ENCODE assay signal across 17 cellular contexts in genomic region chr11:61183645-61184044, GRCh38. TPM values are rescaled to one million over a fixed set of nuclear protein-coding genes. Genes with fewer than 3 reads are reported as not detected.
DNase-seq lines count a peak whose midpoint lies in the region; ATAC-seq, FAIRE-seq and TF ChIP-seq lines count a peak whose summit lies in the region.
"Had no signal": no experiment of that assay in that cellular context is flagged by ENCODE, and none has a peak within 500 bp of the region (broad histone marks: within the 10 kb centered on the region; RNA-seq: fewer than 3 reads in every experiment).

No MANE protein-coding gene starts in this region.

- BruUV-seq in HepG2 (replicated peaks; lab: Mats Ljungman, UMichigan), result no TSS peak

- H3K4me3 Mint-ChIP-seq in endodermal cell (no peak overlapping the region), neural crest cell (no peak overlapping the region), H9 (no peak overlapping the region)

- in situ Hi-C loops in HepG2 (cut with HindIII; ENCODE audit: extremely low pct_ligation_motif_present, low pct_unique_long_range_greater_than_20kb), result no loop called here

- H4K20me1 ChIP-seq in HepG2 (ENCODE audit: insufficient read depth, low read length), result no peaks in the 10 kb centered on the region
- H4K20me1 ChIP-seq in H9 (ENCODE audit: control insufficient read depth, insufficient read depth, insufficient read length), result no peaks in the 10 kb centered on the region

- no peak overlapping the region for H4K5ac ChIP-seq in H9 (ENCODE audit: insufficient read length, low read depth, low read length)

- H2BK15ac ChIP-seq in H9 (ENCODE audit: low read depth, low read length), result no peak overlapping the region

- H3K18ac ChIP-seq in H9 (ENCODE audit: insufficient read length, low read depth, low read length), result no peak overlapping the region

- H3K23ac ChIP-seq in H9 (ENCODE audit: insufficient read length, low read depth, low read length), result no peak overlapping the region

- H3K4me1 ChIP-seq in HepG2 (ENCODE audit: insufficient read depth, low read length), result no peaks in the 10 kb centered on the region
- no peaks in the 10 kb centered on the region for H3K4me1 ChIP-seq in right lobe of liver
- H3K4me1 ChIP-seq in endodermal cell (ENCODE audit: control insufficient read depth, insufficient read depth, low read length), result no peaks in the 10 kb centered on the region
- no peaks in the 10 kb centered on the region for H3K4me1 ChIP-seq in H9 (ENCODE audit: insufficient read depth, low read length)

- H3K4ac ChIP-seq in H9 (ENCODE audit: low read depth, low read length), result no peak overlapping the region

- H2BK120ac ChIP-seq in H9 (ENCODE audit: low read depth, low read length, poor library complexity, severe bottlenecking), result no peak overlapping the region

- no peak overlapping the region for H2BK12ac ChIP-seq in H9 (ENCODE audit: insufficient read length, low read depth, low read length)

- H3K4me3 ChIP-seq in HepG2 (replicated peaks in 1 of 3; ENCODE audit: insufficient read depth in 1 of 3, low read depth in 2 of 3, low read length in 3 of 3) (no peak overlapping the region), right lobe of liver (no peak overlapping the region), endodermal cell (ENCODE audit: low read length) (no peak overlapping the region)
- H3K4me3 ChIP-seq: PC-9 had no signal

- H3K9me3 ChIP-seq in HepG2 (ENCODE audit: low read length) (no peaks in the 10 kb centered on the region), right lobe of liver (no peaks in the 10 kb centered on the region), endodermal cell (ENCODE audit: control insufficient read depth, low read length) (no peaks in the 10 kb centered on the region), H9 (ENCODE audit: control insufficient read depth, low read depth, low read length) (no peaks in the 10 kb centered on the region)

- no peak overlapping the region for H3K14ac ChIP-seq in H9 (ENCODE audit: insufficient read depth, low read length)

- DNase-seq in HepG2 (ENCODE audit: low spot score), result no peak
- no peak for DNase-seq in right lobe of liver
- no peak for DNase-seq in endodermal cell
- no peak for DNase-seq in neural crest cell (ENCODE audit: low read depth, low spot score)
- DNase-seq in activated CD4-positive, alpha-beta T cell treated with anti-CD3 and anti-CD28 coated beads for 4 hours, result no peak
- no peak for DNase-seq in H9
- no peak for DNase-seq in foreskin melanocyte
- DNase-seq in NCI-H1092 (lab: John Stamatoyannopoulos, UW), result no peak
- DNase-seq: C1 segment of cervical spinal cord, DMS153, MV-4-11, NCI-H1436, NCI-H748 treated with DMSO at 0.1 percent for 48 hours, PC-9 had no signal

- no peak overlapping the region for H4K8ac ChIP-seq in H9 (replicated peaks; ENCODE audit: insufficient read length, low read depth, low read length)

- TF ChIP-seq EP300 in HepG2 (IDR thresholded peaks at IDR 0.05; ENCODE audit: low read depth in 2 of 2, low read length in 2 of 2), result no peak
- TF ChIP-seq EP300 in HepG2 (CRISPR knock-in tag; IDR thresholded peaks at IDR 0.05; ENCODE audit: borderline replicate concordance), result no peak

- H3T11ph ChIP-seq in H9 (ENCODE audit: low read length), result no peak overlapping the region

- no peak overlapping the region for H3K27ac ChIP-seq in HepG2 (ENCODE audit: extremely low read length, insufficient read depth, low read length)
- no peak overlapping the region for H3K27ac ChIP-seq in right lobe of liver
- H3K27ac ChIP-seq in endodermal cell (ENCODE audit: low read depth, low read length), result no peak overlapping the region
- H3K27ac ChIP-seq in H9 (ENCODE audit: insufficient read length, low read depth, low read length), result no peak overlapping the region
- H3K27ac ChIP-seq: 22Rv1, PC-9 had no signal

- H3K27me3 Mint-ChIP-seq in endodermal cell (ENCODE audit: insufficient read depth) (peaks cover 3% of the 10 kb centered on the region), neural crest cell (ENCODE audit: low read depth) (peaks cover 7% of the 10 kb centered on the region), H9 (ENCODE audit: low read depth) (no peaks in the 10 kb centered on the region; the same call in 1 of the 2 replicates)

- no peak overlapping the region for H3K56ac ChIP-seq in H9 (ENCODE audit: insufficient read length, low read depth, low read length)

- H3K9me3 Mint-ChIP-seq in endodermal cell (no peaks in the 10 kb centered on the region), neural crest cell (no peaks in the 10 kb centered on the region), H9 (peaks cover 0 to 2% of the 10 kb centered on the region in 2 experiments; a peak in 2 of 5 replicates)

- H3K79me1 ChIP-seq in H9 (ENCODE audit: insufficient read depth, low read depth, low read length, poor library complexity, severe bottlenecking), result no peaks in the 10 kb centered on the region

- POLR2A ChIA-PET in HepG2 (lab: Yijun Ruan, JAX), result no interaction called here

- H3K4me1 Mint-ChIP-seq in endodermal cell (peaks cover 2% of the 10 kb centered on the region), neural crest cell (peaks cover 4% of the 10 kb centered on the region), H9 (no peaks in the 10 kb centered on the region)

- H3K9ac ChIP-seq in HepG2 (ENCODE audit: insufficient read depth, low read depth, low read length), result no peak overlapping the region
- H3K9ac ChIP-seq in endodermal cell (ENCODE audit: extremely low read depth, low read length, poor library complexity, severe bottlenecking), result no peak overlapping the region
- no peak overlapping the region for H3K9ac ChIP-seq in H9 (ENCODE audit: extremely low read depth, insufficient read length, low read length)

- intact Hi-C loops in HepG2 (cut with micrococcal nuclease; ENCODE audit: unreplicated experiment), result no loop called here
- intact Hi-C loops in right lobe of liver (cut with DNase I), result loop anchor here in 1 of 2 donors (10.0 kb wide), 1 partner anchor 359 kb away; no protein-coding TSS in a partner anchor

- H3K4me2 ChIP-seq in HepG2 (ENCODE audit: low read depth, low read length), result no peak overlapping the region
- H3K4me2 ChIP-seq in H9 (ENCODE audit: insufficient read depth, insufficient read length, low read length), result no peak overlapping the region
- H3K4me2 ChIP-seq: PC-9 had no signal

- H3K79me2 ChIP-seq in HepG2 (ENCODE audit: insufficient read depth, low read length) (no peaks in the 10 kb centered on the region), H9 (ENCODE audit: insufficient read depth, low read length) (no peaks in the 10 kb centered on the region)

- no peaks in the 10 kb centered on the region for H3K36me3 Mint-ChIP-seq in endodermal cell (ENCODE audit: low read depth)
- no peaks in the 10 kb centered on the region for H3K36me3 Mint-ChIP-seq in neural crest cell (ENCODE audit: low read depth)
- H3K36me3 Mint-ChIP-seq in H9 (ENCODE audit: insufficient read depth in 1 of 3, low read depth in 3 of 3), result no peaks in the 10 kb centered on the region

- H3K27me3 ChIP-seq in HepG2 (ENCODE audit: control insufficient read depth in 1 of 2, insufficient read depth in 2 of 2, low read length in 2 of 2), result peaks cover 0 to 3% of the 10 kb centered on the region in 2 experiments; a peak in 1 of 5 replicates
- no peaks in the 10 kb centered on the region for H3K27me3 ChIP-seq in right lobe of liver
- no peaks in the 10 kb centered on the region for H3K27me3 ChIP-seq in endodermal cell (ENCODE audit: control insufficient read depth, insufficient read depth, low read length, poor library complexity, severe bottlenecking)
- no peaks in the 10 kb centered on the region for H3K27me3 ChIP-seq in H9 (ENCODE audit: insufficient read depth, low read length)

- TF ChIP-seq RAD21 in HepG2 (CRISPR knock-in tag; IDR thresholded peaks at IDR 0.05), result no peak

- H2AFZ ChIP-seq in HepG2 (ENCODE audit: low read length), result no peak overlapping the region
- no peak overlapping the region for H2AFZ ChIP-seq in H9 (ENCODE audit: low read length)
- H2AFZ ChIP-seq: PC-9 had no signal

- H3K27ac Mint-ChIP-seq in endodermal cell, result no peak overlapping the region
- H3K27ac Mint-ChIP-seq in neural crest cell (ENCODE audit: unreplicated experiment), result peak overlapping the region; percentile 15
- no peak overlapping the region; a peak in 1 of 7 replicates for H3K27ac Mint-ChIP-seq in H9

- CTCF ChIA-PET in HepG2 (lab: Yijun Ruan, JAX; ENCODE audit: low intra/inter-chr PET ratio, low total read pairs), result no interaction called here

- ATAC-seq in HepG2, result peak; percentile 42; the same call in 1 of the 3 replicates
- ATAC-seq in right lobe of liver, result no peak

- H3K23me2 ChIP-seq in H9 (ENCODE audit: insufficient read length, low read depth, low read length, poor library complexity, severe bottlenecking), result no peaks in the 10 kb centered on the region

- TF ChIP-seq CTCF in HepG2 (CRISPR knock-in tag; IDR thresholded peaks at IDR 0.05) (no peak), right lobe of liver (IDR thresholded peaks at IDR 0.05) (no peak), endodermal cell (conservative IDR thresholded peaks at IDR 0.05) (peak; percentile 55), neural crest cell (conservative IDR thresholded peaks at IDR 0.05) (peak; percentile 57), H9 (conservative IDR thresholded peaks at IDR 0.05) (no peak; the same call in 2 of the 3 replicates)

- H3K36me3 ChIP-seq in HepG2 (replicated peaks in 1 of 2; ENCODE audit: control insufficient read depth in 1 of 2, insufficient read depth in 2 of 2, low read length in 2 of 2) (no peaks in the 10 kb centered on the region), right lobe of liver (no peaks in the 10 kb centered on the region), endodermal cell (ENCODE audit: control insufficient read depth, insufficient read depth, low read length) (no peaks in the 10 kb centered on the region)

- 10% methylated on average over 4 of the region's 4 CpGs for WGBS in HepG2 (ENCODE audit: low lambda C conversion rate)
- WGBS in right lobe of liver (ENCODE audit: insufficient coverage, low coverage, low lambda C conversion rate, missing lambda C conversion rate), result 73% methylated on average over 4 of the region's 4 CpGs
- WGBS in endodermal cell (ENCODE audit: insufficient coverage in 1 of 2, insufficient read length in 1 of 2), 2 experiments, result 84 to 90% methylated on average over 3 to 4 of the region's 4 CpGs
- no CpG with 5 or more reads among the region's 4 CpGs for WGBS in H9 (ENCODE audit: extremely low coverage, insufficient read length, low lambda C conversion rate)

- no peak overlapping the region for H2AK5ac ChIP-seq in H9 (ENCODE audit: insufficient read length, low read length)

- no peak for TF ChIP-seq POLR2A in HepG2 (IDR thresholded peaks at IDR 0.05; ENCODE audit: insufficient read depth in 1 of 2, low read depth in 2 of 2, low read length in 2 of 2)
- no peak for TF ChIP-seq POLR2A in right lobe of liver (IDR thresholded peaks at IDR 0.05)

- no peak overlapping the region for H2BK20ac ChIP-seq in H9 (ENCODE audit: low read depth, low read length, poor library complexity, severe bottlenecking)

- FAIRE-seq in HepG2 (lab: Jason Lieb, UNC), result no peak

- no peak overlapping the region for H2BK5ac ChIP-seq in H9 (ENCODE audit: insufficient read length, low read length)

- H4K91ac ChIP-seq in H9 (ENCODE audit: insufficient read length, low read depth, low read length), result no peak overlapping the region

RNA-seq across cellular contexts. Expression of gene PGA3, which starts 19.7 kb away (rescaled TPM):
- total RNA-seq in HepG2 (2016; rRNA removed; fragmentation: Illumina TruSeq; extraction: Trizol) (not detected in 2 replicates), right lobe of liver (under 1 TPM in 3 of 6 experiments, not detected in 3; 0.15 to 0.55 (median 0.23) TPM), endodermal cell (not detected), neural crest cell (not detected in 2 replicates), H9 (2021) (not detected in 2 replicates)
- total RNA-seq in HepG2 (2016; cell fraction: cytosol; rRNA removed; fragmentation: Illumina TruSeq; extraction: Trizol; ENCODE audit: low read depth), result not detected in 2 replicates
- total RNA-seq in HepG2 (2016; cell fraction: insoluble cytoplasmic fraction; rRNA removed; fragmentation: Illumina TruSeq; extraction: Trizol), result not detected in 2 replicates
- total RNA-seq in HepG2 (2016; cell fraction: membrane; rRNA removed; fragmentation: Illumina TruSeq; extraction: Trizol), result not detected in 2 replicates
- total RNA-seq in HepG2 (2016; cell fraction: nucleus; rRNA removed; fragmentation: Illumina TruSeq; extraction: Trizol), result not detected in 2 replicates
- polyA plus RNA-seq in HepG2 (2011; rRNA removed), result not detected in 2 replicates
- polyA plus RNA-seq in HepG2 (2011; cell fraction: cytosol; rRNA removed), result not detected in 2 replicates
- not detected in 2 replicates for polyA plus RNA-seq in HepG2 (2011; cell fraction: nucleus; rRNA removed)
- not detected in 2 replicates for polyA plus RNA-seq in HepG2 (2012)
- polyA plus RNA-seq in HepG2 (2016; cell fraction: cytosol; fragmentation: Illumina TruSeq; extraction: Trizol; ENCODE audit: low read depth), result not detected in 2 replicates
- not detected in 2 replicates for polyA plus RNA-seq in HepG2 (2016; cell fraction: insoluble cytoplasmic fraction; fragmentation: Illumina TruSeq; extraction: Trizol; ENCODE audit: low read depth)
- not detected in 2 replicates for polyA plus RNA-seq in HepG2 (2016; cell fraction: membrane; fragmentation: Illumina TruSeq; extraction: Trizol; ENCODE audit: low read depth)
- not detected in 2 replicates for polyA plus RNA-seq in HepG2 (2016; cell fraction: nucleus; fragmentation: Illumina TruSeq; extraction: Trizol; ENCODE audit: insufficient read depth, low read depth)
- not detected in 2 replicates for polyA minus RNA-seq in HepG2 (2011; rRNA and poly(A)+ RNA removed; ENCODE audit: low replicate concordance)
- polyA minus RNA-seq in HepG2 (2011; cell fraction: cytosol; rRNA and poly(A)+ RNA removed), result not detected in 2 replicates
- not detected in 2 replicates for polyA minus RNA-seq in HepG2 (2011; cell fraction: nucleus; rRNA and poly(A)+ RNA removed)
- polyA plus RNA-seq in endodermal cell (2013, experiment 1 of 2), result 0.21 TPM
- 0.46 TPM for polyA plus RNA-seq in endodermal cell (2013, experiment 2 of 2)
- total RNA-seq: HT1080, PC-9, SK-MEL-5 had no signal

RNA-seq across cellular contexts. Expression of gene VPS37C, which starts 22.4 kb away (rescaled TPM):
- total RNA-seq in HepG2 (2016; rRNA removed; fragmentation: Illumina TruSeq; extraction: Trizol) (8.0 and 8.8 TPM in 2 replicates), right lobe of liver (1 to 10 TPM; 4.6 to 7.6 (median 6.0) TPM), endodermal cell (10 to 100 TPM; 23.9 to 26.7 TPM), neural crest cell (25.8 and 26.0 TPM in 2 replicates), H9 (2021) (17.3 and 19.0 TPM in 2 replicates)
- 5.5 and 8.1 TPM in 2 replicates for total RNA-seq in HepG2 (2016; cell fraction: cytosol; rRNA removed; fragmentation: Illumina TruSeq; extraction: Trizol; ENCODE audit: low read depth)
- total RNA-seq in HepG2 (2016; cell fraction: insoluble cytoplasmic fraction; rRNA removed; fragmentation: Illumina TruSeq; extraction: Trizol), result 6.1 and 10.4 TPM in 2 replicates
- total RNA-seq in HepG2 (2016; cell fraction: membrane; rRNA removed; fragmentation: Illumina TruSeq; extraction: Trizol), result 9.9 and 11.8 TPM in 2 replicates
- 6.8 and 8.7 TPM in 2 replicates for total RNA-seq in HepG2 (2016; cell fraction: nucleus; rRNA removed; fragmentation: Illumina TruSeq; extraction: Trizol)
- 7.5 and 8.8 TPM in 2 replicates for polyA plus RNA-seq in HepG2 (2011; rRNA removed)
- 7.1 and 8.8 TPM in 2 replicates for polyA plus RNA-seq in HepG2 (2011; cell fraction: cytosol; rRNA removed)
- 17.8 and 18.7 TPM in 2 replicates for polyA plus RNA-seq in HepG2 (2011; cell fraction: nucleus; rRNA removed)
- 9.1 and 10.1 TPM in 2 replicates for polyA plus RNA-seq in HepG2 (2012)
- polyA plus RNA-seq in HepG2 (2016; cell fraction: cytosol; fragmentation: Illumina TruSeq; extraction: Trizol; ENCODE audit: low read depth), result 3.4 and 4.2 TPM in 2 replicates
- polyA plus RNA-seq in HepG2 (2016; cell fraction: insoluble cytoplasmic fraction; fragmentation: Illumina TruSeq; extraction: Trizol; ENCODE audit: low read depth), result 8.1 and 12.2 TPM in 2 replicates
- polyA plus RNA-seq in HepG2 (2016; cell fraction: membrane; fragmentation: Illumina TruSeq; extraction: Trizol; ENCODE audit: low read depth), result 8.7 and 10.6 TPM in 2 replicates
- 14.6 and 15.9 TPM in 2 replicates for polyA plus RNA-seq in HepG2 (2016; cell fraction: nucleus; fragmentation: Illumina TruSeq; extraction: Trizol; ENCODE audit: insufficient read depth, low read depth)
- 9.3 and 11.0 TPM in 2 replicates for polyA minus RNA-seq in HepG2 (2011; rRNA and poly(A)+ RNA removed; ENCODE audit: low replicate concordance)
- polyA minus RNA-seq in HepG2 (2011; cell fraction: cytosol; rRNA and poly(A)+ RNA removed), result 2.6 and 4.1 TPM in 2 replicates
- 7.6 and 10.3 TPM in 2 replicates for polyA minus RNA-seq in HepG2 (2011; cell fraction: nucleus; rRNA and poly(A)+ RNA removed)
- 23.6 TPM for polyA plus RNA-seq in endodermal cell (2013, experiment 1 of 2)
- 20.3 TPM for polyA plus RNA-seq in endodermal cell (2013, experiment 2 of 2)

RNA-seq across cellular contexts. Expression of gene PGA4, which starts 38.5 kb away (rescaled TPM):
- not detected in 2 replicates for total RNA-seq in HepG2 (2016; rRNA removed; fragmentation: Illumina TruSeq; extraction: Trizol)
- not detected in 2 replicates for total RNA-seq in HepG2 (2016; cell fraction: cytosol; rRNA removed; fragmentation: Illumina TruSeq; extraction: Trizol; ENCODE audit: low read depth)
- total RNA-seq in HepG2 (2016; cell fraction: insoluble cytoplasmic fraction; rRNA removed; fragmentation: Illumina TruSeq; extraction: Trizol), result not detected in 2 replicates
- total RNA-seq in HepG2 (2016; cell fraction: membrane; rRNA removed; fragmentation: Illumina TruSeq; extraction: Trizol), result not detected in 2 replicates
- not detected in 2 replicates for total RNA-seq in HepG2 (2016; cell fraction: nucleus; rRNA removed; fragmentation: Illumina TruSeq; extraction: Trizol)
- not detected in 2 replicates for polyA plus RNA-seq in HepG2 (2011; rRNA removed)
- polyA plus RNA-seq in HepG2 (2011; cell fraction: cytosol; rRNA removed), result not detected in 2 replicates
- not detected in 2 replicates for polyA plus RNA-seq in HepG2 (2011; cell fraction: nucleus; rRNA removed)
- polyA plus RNA-seq in HepG2 (2012), result 0.17 TPM in 1 of 2 replicates, not detected in the other
- not detected in 2 replicates for polyA plus RNA-seq in HepG2 (2016; cell fraction: cytosol; fragmentation: Illumina TruSeq; extraction: Trizol; ENCODE audit: low read depth)
- not detected in 2 replicates for polyA plus RNA-seq in HepG2 (2016; cell fraction: insoluble cytoplasmic fraction; fragmentation: Illumina TruSeq; extraction: Trizol; ENCODE audit: low read depth)
- polyA plus RNA-seq in HepG2 (2016; cell fraction: membrane; fragmentation: Illumina TruSeq; extraction: Trizol; ENCODE audit: low read depth), result not detected in 2 replicates
- not detected in 2 replicates for polyA plus RNA-seq in HepG2 (2016; cell fraction: nucleus; fragmentation: Illumina TruSeq; extraction: Trizol; ENCODE audit: insufficient read depth, low read depth)
- 0.04 TPM in 1 of 2 replicates, not detected in the other for polyA minus RNA-seq in HepG2 (2011; rRNA and poly(A)+ RNA removed; ENCODE audit: low replicate concordance)
- not detected in 2 replicates for polyA minus RNA-seq in HepG2 (2011; cell fraction: cytosol; rRNA and poly(A)+ RNA removed)
- not detected in 2 replicates for polyA minus RNA-seq in HepG2 (2011; cell fraction: nucleus; rRNA and poly(A)+ RNA removed)
- 1 to 10 TPM in 1 of 6 experiments, under 1 TPM in 3, not detected in 2; 0.15 to 1.5 (median 0.52) TPM for total RNA-seq in right lobe of liver
- total RNA-seq in endodermal cell, result under 1 TPM in 1 of 2 donors, not detected in 1; 0.62 TPM
- 0.21 TPM for polyA plus RNA-seq in endodermal cell (2013, experiment 1 of 2)
- not detected for polyA plus RNA-seq in endodermal cell (2013, experiment 2 of 2)
- not detected in 2 replicates for total RNA-seq in neural crest cell
- total RNA-seq in H9 (2021), result not detected in 2 replicates
- total RNA-seq: HT1080, PC-9, SK-MEL-5 had no signal

RNA-seq across cellular contexts. Expression of gene PGA5, which starts 57.3 kb away (rescaled TPM):
- total RNA-seq in HepG2 (2016; rRNA removed; fragmentation: Illumina TruSeq; extraction: Trizol) (not detected in 2 replicates), right lobe of liver (under 1 TPM in 2 of 6 experiments, not detected in 4; 0.20 to 1.00 TPM), endodermal cell (under 1 TPM; 0.75 to 0.93 TPM), neural crest cell (not detected in 2 replicates), H9 (2021) (0.33 TPM in 1 of 2 replicates, not detected in the other)
- not detected in 2 replicates for total RNA-seq in HepG2 (2016; cell fraction: cytosol; rRNA removed; fragmentation: Illumina TruSeq; extraction: Trizol; ENCODE audit: low read depth)
- not detected in 2 replicates for total RNA-seq in HepG2 (2016; cell fraction: insoluble cytoplasmic fraction; rRNA removed; fragmentation: Illumina TruSeq; extraction: Trizol)
- not detected in 2 replicates for total RNA-seq in HepG2 (2016; cell fraction: membrane; rRNA removed; fragmentation: Illumina TruSeq; extraction: Trizol)
- not detected in 2 replicates for total RNA-seq in HepG2 (2016; cell fraction: nucleus; rRNA removed; fragmentation: Illumina TruSeq; extraction: Trizol)
- polyA plus RNA-seq in HepG2 (2011; rRNA removed), result not detected in 2 replicates
- polyA plus RNA-seq in HepG2 (2011; cell fraction: cytosol; rRNA removed), result not detected in 2 replicates
- not detected in 2 replicates for polyA plus RNA-seq in HepG2 (2011; cell fraction: nucleus; rRNA removed)
- 0.53 and 0.99 TPM in 2 replicates for polyA plus RNA-seq in HepG2 (2012)
- polyA plus RNA-seq in HepG2 (2016; cell fraction: cytosol; fragmentation: Illumina TruSeq; extraction: Trizol; ENCODE audit: low read depth), result not detected in 2 replicates
- polyA plus RNA-seq in HepG2 (2016; cell fraction: insoluble cytoplasmic fraction; fragmentation: Illumina TruSeq; extraction: Trizol; ENCODE audit: low read depth), result not detected in 2 replicates
- not detected in 2 replicates for polyA plus RNA-seq in HepG2 (2016; cell fraction: membrane; fragmentation: Illumina TruSeq; extraction: Trizol; ENCODE audit: low read depth)
- polyA plus RNA-seq in HepG2 (2016; cell fraction: nucleus; fragmentation: Illumina TruSeq; extraction: Trizol; ENCODE audit: insufficient read depth, low read depth), result not detected in 2 replicates
- polyA minus RNA-seq in HepG2 (2011; rRNA and poly(A)+ RNA removed; ENCODE audit: low replicate concordance), result not detected in 2 replicates
- not detected in 2 replicates for polyA minus RNA-seq in HepG2 (2011; cell fraction: cytosol; rRNA and poly(A)+ RNA removed)
- not detected in 2 replicates for polyA minus RNA-seq in HepG2 (2011; cell fraction: nucleus; rRNA and poly(A)+ RNA removed)
- polyA plus RNA-seq in endodermal cell (2013, experiment 1 of 2), result 0.25 TPM
- polyA plus RNA-seq in endodermal cell (2013, experiment 2 of 2), result 0.54 TPM
- total RNA-seq: HT1080, PC-9, SK-MEL-5 had no signal

Comparison
In these comparisons a context has a peak if more than half of its experiments do, and no peak if none do; other contexts are left out.
1. CTCF ChIP-seq: peak in endodermal cell (single experiment) and neural crest cell (single experiment); none in HepG2 (single experiment), right lobe of liver (0 of 4) and H9 (single experiment).